ENCODE assay signal across 1 cellular context in genomic region chr15:48494646-48495045, GRCh38.
TF ChIP-seq lines count a peak whose summit lies in the region.

No MANE protein-coding gene starts in this region.

TF ChIP-seq in IMR-90, 13 proteins besides CTCF, POLR2A, EP300 and RAD21 (continued from another document):
- no peak for TF ChIP-seq USF2 (IDR thresholded peaks at IDR 0.05; ENCODE audit: low read depth, low read length)
- no peak for TF ChIP-seq NFE2L2 (IDR thresholded peaks at IDR 0.05; ENCODE audit: low read depth, low read length)
- TF ChIP-seq RFX5 (IDR thresholded peaks at IDR 0.05; ENCODE audit: low read depth, low read length) = no peak
- no peak for TF ChIP-seq MAFK (IDR thresholded peaks at IDR 0.05; ENCODE audit: low read depth, low read length)
- TF ChIP-seq SMC3 (IDR thresholded peaks at IDR 0.05; ENCODE audit: low read depth, low read length) = no peak
- TF ChIP-seq MXI1 (IDR thresholded peaks at IDR 0.05; ENCODE audit: borderline replicate concordance, low read depth, low read length) = no peak
- TF ChIP-seq ELK1 (IDR thresholded peaks at IDR 0.05; ENCODE audit: borderline replicate concordance, low read depth, low read length) = no peak
